In the genomic region with DNA sequence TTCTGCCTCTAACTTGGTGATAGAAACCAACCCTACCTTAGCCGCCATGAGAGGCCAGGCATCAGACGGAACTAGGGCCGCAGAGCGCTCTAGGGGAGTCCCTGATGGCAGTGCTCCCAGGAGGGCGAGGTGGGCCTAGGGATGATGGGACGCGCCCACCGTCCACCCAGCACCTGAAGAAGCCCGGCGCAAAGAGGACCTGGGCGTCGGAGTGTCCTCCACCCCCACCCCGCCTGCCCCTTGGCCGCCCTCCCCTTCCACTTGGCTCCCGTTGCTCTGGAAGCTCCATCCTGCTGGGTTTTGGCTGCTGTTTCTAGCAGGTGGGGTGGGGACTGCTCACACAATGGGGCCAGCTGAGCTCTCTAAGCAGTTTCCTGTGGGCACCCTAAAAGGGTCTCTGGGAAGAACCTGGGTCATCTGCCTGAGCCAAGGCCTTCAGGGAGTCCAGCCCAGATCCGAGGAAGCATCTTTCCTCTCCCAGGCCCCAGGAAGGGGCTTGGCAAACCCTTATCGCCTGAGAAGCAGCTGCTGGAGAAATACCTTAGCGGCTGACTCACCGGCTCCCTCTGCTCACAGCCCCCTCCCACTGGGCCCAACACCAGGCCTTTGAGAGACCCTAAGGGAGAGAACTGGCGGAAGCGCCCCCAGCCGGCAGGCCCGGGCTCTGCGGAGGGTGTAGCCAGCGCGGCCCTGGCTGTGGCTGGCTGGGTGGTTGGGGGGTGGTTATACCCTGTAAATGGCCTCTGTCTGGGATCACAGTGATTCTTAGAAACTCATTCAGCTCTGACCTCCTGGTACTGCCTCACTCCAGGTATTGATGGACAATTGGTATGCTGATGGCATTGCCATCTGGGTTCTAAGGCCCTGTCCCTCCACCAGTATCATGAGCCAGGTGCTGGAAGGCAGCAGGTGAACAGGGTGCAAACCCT, we compare ENCODE assay signal across 8 cellular contexts. TPM values are rescaled to one million over a fixed set of nuclear protein-coding genes. Genes with fewer than 3 reads are reported as not detected.
DNase-seq lines count a peak whose midpoint lies in the region; ATAC-seq and TF ChIP-seq lines count a peak whose summit lies in the region.

No MANE protein-coding gene starts in this region.

- H3K36me3 Mint-ChIP-seq in activated naive CD4-positive, alpha-beta T cell treated with anti-CD3 and anti-CD28 coated beads, Interleukin-2, amount 10 ng/mL, durations not matched to agents 7 days and 5 days, result no peaks in the 10 kb centered on the region
- H3K36me3 Mint-ChIP-seq in stimulated activated effector memory CD8-positive, alpha-beta T cell treated with anti-CD3 and anti-CD28 coated beads, Interleukin-12 subunit alpha, Interleukin-12 subunit beta, amount 100 ng/mL, for 72 hours, result no peaks in the 10 kb centered on the region
- no peaks in the 10 kb centered on the region for H3K36me3 Mint-ChIP-seq in activated CD4-positive, alpha-beta memory T cell treated with anti-CD3 and anti-CD28 coated beads, Interleukin-2, amount 10 ng/mL, durations not matched to agents 7 days and 5 days (ENCODE audit: low read depth)

- H3K27ac Mint-ChIP-seq in activated naive CD4-positive, alpha-beta T cell treated with anti-CD3 and anti-CD28 coated beads, Interleukin-2, amount 10 ng/mL, durations not matched to agents 7 days and 5 days, result no peak overlapping the region
- H3K27ac Mint-ChIP-seq in stimulated activated effector memory CD8-positive, alpha-beta T cell treated with anti-CD3 and anti-CD28 coated beads, Interleukin-12 subunit alpha, Interleukin-12 subunit beta, amount 100 ng/mL, for 72 hours, result no peak overlapping the region
- H3K27ac Mint-ChIP-seq in activated CD4-positive, alpha-beta memory T cell treated with anti-CD3 and anti-CD28 coated beads, Interleukin-2, amount 10 ng/mL, durations not matched to agents 7 days and 5 days, result no peak overlapping the region

- peak overlapping the region in 1 of 2 donors; percentile 48 for H3K27ac ChIP-seq in right atrium auricular region

- no peaks in the 10 kb centered on the region for H3K9me3 ChIP-seq in right atrium auricular region

- no peak for DNase-seq in activated naive CD4-positive, alpha-beta T cell treated with anti-CD3 and anti-CD28 coated beads, Interleukin-2, amount 10 ng/mL, durations not matched to agents 7 days and 5 days
- no peak for DNase-seq in activated naive CD4-positive, alpha-beta T cell treated with anti-CD3 and anti-CD28 coated beads, Interleukin-2, amount 50 U/mL, for 16 hours
- DNase-seq in right atrium auricular region (ENCODE audit: low spot score) (no peak), T-helper 2 cell (no peak)
- no peak for DNase-seq in stimulated activated effector memory CD8-positive, alpha-beta T cell treated with anti-CD3 and anti-CD28 coated beads, Interleukin-12 subunit alpha, Interleukin-12 subunit beta, amount 100 ng/mL, for 72 hours (ENCODE audit: low spot score in 2 of 2)
- no peak for DNase-seq in activated CD4-positive, alpha-beta memory T cell treated with anti-CD3 and anti-CD28 coated beads, Interleukin-2, amount 10 ng/mL, durations not matched to agents 7 days and 5 days

- peak overlapping the region; percentile 78 for H3K4me3 Mint-ChIP-seq in activated naive CD4-positive, alpha-beta T cell treated with anti-CD3 and anti-CD28 coated beads, Interleukin-2, amount 10 ng/mL, durations not matched to agents 7 days and 5 days
- H3K4me3 Mint-ChIP-seq in stimulated activated effector memory CD8-positive, alpha-beta T cell treated with anti-CD3 and anti-CD28 coated beads, Interleukin-12 subunit alpha, Interleukin-12 subunit beta, amount 100 ng/mL, for 72 hours, result peak overlapping the region; percentile 73
- H3K4me3 Mint-ChIP-seq in activated CD4-positive, alpha-beta memory T cell treated with anti-CD3 and anti-CD28 coated beads, Interleukin-2, amount 10 ng/mL, durations not matched to agents 7 days and 5 days, result no peak overlapping the region

- CTCF ChIA-PET in activated naive CD4-positive, alpha-beta T cell treated with anti-CD3 and anti-CD28 coated beads, Interleukin-2, amount 10 ng/mL, durations not matched to agents 7 days and 5 days (lab: Charles Lee), result interaction anchor here (0.6 to 3.4 kb wide), 6 partner anchors 12 to 174 kb away, joined by 3 to 26 read pairs (median 6); no protein-coding TSS in a partner anchor
- CTCF ChIA-PET in activated CD4-positive, alpha-beta memory T cell treated with anti-CD3 and anti-CD28 coated beads, Interleukin-2, amount 10 ng/mL, durations not matched to agents 7 days and 5 days (lab: Charles Lee), result interaction anchor here (1.0 to 3.0 kb wide), 5 partner anchors 9 to 57 kb away, joined by 4 to 18 read pairs (median 5); no protein-coding TSS in a partner anchor

- peak; percentile 83 for TF ChIP-seq CTCF in WI38 (IDR thresholded peaks at IDR 0.05; ENCODE audit: low read depth, low read length)
- peak; percentile 26 to 67 for TF ChIP-seq CTCF in right atrium auricular region (IDR thresholded peaks at IDR 0.05)

- H3K9me3 Mint-ChIP-seq in activated naive CD4-positive, alpha-beta T cell treated with anti-CD3 and anti-CD28 coated beads, Interleukin-2, amount 10 ng/mL, durations not matched to agents 7 days and 5 days, result no peaks in the 10 kb centered on the region
- H3K9me3 Mint-ChIP-seq in stimulated activated effector memory CD8-positive, alpha-beta T cell treated with anti-CD3 and anti-CD28 coated beads, Interleukin-12 subunit alpha, Interleukin-12 subunit beta, amount 100 ng/mL, for 72 hours, result no peaks in the 10 kb centered on the region
- H3K9me3 Mint-ChIP-seq in activated CD4-positive, alpha-beta memory T cell treated with anti-CD3 and anti-CD28 coated beads, Interleukin-2, amount 10 ng/mL, durations not matched to agents 7 days and 5 days, result no peaks in the 10 kb centered on the region

- no peaks in the 10 kb centered on the region for H3K27me3 ChIP-seq in right atrium auricular region

- POLR2A ChIA-PET in activated CD4-positive, alpha-beta memory T cell treated with anti-CD3 and anti-CD28 coated beads, Interleukin-2, amount 10 ng/mL, durations not matched to agents 7 days and 5 days (lab: Charles Lee), result interaction anchor here (1.2 to 1.7 kb wide), 2 partner anchors 17 to 54 kb away, joined by 4 read pairs; no protein-coding TSS in a partner anchor

- ATAC-seq in stimulated activated effector memory CD8-positive, alpha-beta T cell treated with anti-CD3 and anti-CD28 coated beads, Interleukin-12 subunit alpha, Interleukin-12 subunit beta, amount 100 ng/mL, for 72 hours, result no peak
- ATAC-seq in GM18520 (IDR thresholded peaks at IDR 0.05; ENCODE audit: unreplicated experiment), result no peak

- no peaks in the 10 kb centered on the region for H3K36me3 ChIP-seq in right atrium auricular region

- peaks cover 0 to 42% of the 10 kb centered on the region in 2 donors for H3K4me1 ChIP-seq in right atrium auricular region

- H3K4me1 Mint-ChIP-seq in activated naive CD4-positive, alpha-beta T cell treated with anti-CD3 and anti-CD28 coated beads, Interleukin-2, amount 10 ng/mL, durations not matched to agents 7 days and 5 days, result peaks cover 10% of the 10 kb centered on the region
- H3K4me1 Mint-ChIP-seq in stimulated activated effector memory CD8-positive, alpha-beta T cell treated with anti-CD3 and anti-CD28 coated beads, Interleukin-12 subunit alpha, Interleukin-12 subunit beta, amount 100 ng/mL, for 72 hours, result peaks cover 21% of the 10 kb centered on the region
- H3K4me1 Mint-ChIP-seq in activated CD4-positive, alpha-beta memory T cell treated with anti-CD3 and anti-CD28 coated beads, Interleukin-2, amount 10 ng/mL, durations not matched to agents 7 days and 5 days, result peaks cover 22% of the 10 kb centered on the region

- peak overlapping the region; percentile 57 for H3K4me3 ChIP-seq in WI38 (ENCODE audit: low read depth, low read length)
- peak overlapping the region in 1 of 2 donors; percentile 65 for H3K4me3 ChIP-seq in right atrium auricular region

- H3K27me3 Mint-ChIP-seq in activated naive CD4-positive, alpha-beta T cell treated with anti-CD3 and anti-CD28 coated beads, Interleukin-2, amount 10 ng/mL, durations not matched to agents 7 days and 5 days, result peaks cover 67% of the 10 kb centered on the region
- peaks cover 30% of the 10 kb centered on the region for H3K27me3 Mint-ChIP-seq in activated CD4-positive, alpha-beta memory T cell treated with anti-CD3 and anti-CD28 coated beads, Interleukin-2, amount 10 ng/mL, durations not matched to agents 7 days and 5 days

RNA-seq across cellular contexts. Expression of a gene that starts 19.3 kb away (rescaled TPM):
- total RNA-seq in right atrium auricular region, result 10 to 100 TPM in 1 of 2 donors, 1 to 10 TPM in 1; 5.4 to 15.1 TPM
- not detected for total RNA-seq in activated CD4-positive, alpha-beta memory T cell treated with anti-CD3 and anti-CD28 coated beads, Interleukin-2, amount 10 ng/mL, durations not matched to agents 7 days and 5 days

RNA-seq across cellular contexts. Expression of a gene that starts 50.5 kb away (rescaled TPM):
- total RNA-seq in right atrium auricular region, result 100 to 1,000 TPM in 1 of 2 donors, 10 to 100 TPM in 1; 91.7 to 116 TPM
- total RNA-seq in activated CD4-positive, alpha-beta memory T cell treated with anti-CD3 and anti-CD28 coated beads, Interleukin-2, amount 10 ng/mL, durations not matched to agents 7 days and 5 days, result 100 to 1,000 TPM; 141 to 143 TPM

Comparison
In these comparisons a context has a peak if more than half of its experiments do, and no peak if none do; other contexts are left out.
1. RNA of a gene that starts 19.3 kb away (total RNA-seq): 5.4 to 15.1 TPM in right atrium auricular region; not detected in activated CD4-positive, alpha-beta memory T cell treated with anti-CD3 and anti-CD28 coated beads, Interleukin-2, amount 10 ng/mL, durations not matched to agents 7 days and 5 days; every median in the first group is over 4 times any median in the second.